33 cellular contexts compared by ENCODE assay signal in the genomic region with DNA sequence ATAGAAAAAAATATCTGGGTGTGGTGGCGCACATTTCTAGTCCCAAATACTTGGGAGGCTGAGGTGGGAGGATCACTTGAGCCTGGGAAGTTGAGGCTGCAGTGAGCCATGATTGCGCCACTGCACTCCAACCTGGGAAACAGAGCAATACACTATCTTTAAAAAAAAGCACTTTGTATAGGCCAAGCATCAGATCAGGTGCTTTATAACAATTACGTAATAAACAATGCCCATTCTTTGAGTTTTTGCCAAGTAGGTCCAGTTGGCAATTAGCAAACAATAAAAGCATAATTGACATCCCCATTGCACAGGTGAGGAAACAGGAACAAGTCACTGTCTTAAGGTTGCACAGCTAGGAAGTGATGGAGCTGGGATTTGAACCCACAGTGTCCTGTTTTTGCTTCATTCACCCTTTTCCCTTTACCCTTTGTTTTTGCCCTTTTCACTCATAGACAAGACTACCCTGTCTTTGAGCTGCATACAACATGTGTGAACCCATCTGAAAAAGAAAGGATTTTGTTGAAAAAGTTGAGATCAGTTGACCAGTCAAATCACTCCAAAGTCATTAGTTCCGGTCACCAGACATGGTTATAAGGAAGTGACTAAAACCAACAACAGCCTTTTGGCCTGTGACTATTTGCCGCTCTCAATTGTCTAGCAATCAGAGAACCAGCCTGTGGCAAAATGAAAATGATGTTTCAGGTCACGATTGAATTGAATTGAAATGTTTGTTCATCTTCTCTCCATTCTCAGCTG.
"Had no signal": no experiment of that assay in that cellular context is flagged by ENCODE, and none has a peak within 500 bp of the region (broad histone marks: within the 10 kb centered on the region; RNA-seq: fewer than 3 reads in every experiment).

No MANE protein-coding gene starts in this region.

- DNase-seq: activated CD4-positive, alpha-beta T cell treated with anti-CD3 and anti-CD28 coated beads, Interleukin-2, amount 10 ng/mL, durations not matched to agents 24 days and 14 days; activated CD4-positive, alpha-beta T cell treated with anti-CD3 and anti-CD28 coated beads, Interleukin-2, amount 50 U/mL, for 4 hours; activated CD8-positive, alpha-beta T cell treated with anti-CD3 and anti-CD28 coated beads for 36 hours; activated gamma-delta T cell; activated naive CD4-positive, alpha-beta T cell treated with anti-CD3 and anti-CD28 coated beads, Interleukin-2, amount 10 ng/mL, durations not matched to agents 7 days and 5 days; activated naive CD8-positive, alpha-beta T cell treated with anti-CD3 and anti-CD28 coated beads, Interleukin-2, amount 50 U/mL, for 24 hours; activated T-cell treated with anti-CD3 and anti-CD28 coated beads, Interleukin-2, amount 50 U/mL, for 1 hour; activated T-cell treated with anti-CD3 and anti-CD28 coated beads, Interleukin-2, amount 50 U/mL, for 72 hours; anterior cingulate cortex; caudate nucleus; cerebellar nuclear complex; NCI-H1048; NCI-H1105 treated with DMSO at 0.1 percent for 48 hours; NCI-H1436; NCI-H1694; NCI-H1930; NCI-H2081 treated with DMSO at 0.1 percent for 48 hours; NCI-H226; NCI-H446 treated with DMSO at 0.1 percent for 48 hours; NCI-H524; Peyer's patch; SJCRH30; SK-N-SH had no signal

- H3K9ac ChIP-seq: SK-N-SH had no signal

- FAIRE-seq: bronchial epithelial cell, K562, TTC549 had no signal

- H3K4me3 ChIP-seq: K562, Peyer's patch, SJCRH30 had no signal

- H3K9me3 ChIP-seq: Peyer's patch, SK-N-SH had no signal

- H3K27ac Mint-ChIP-seq: activated CD4-positive, alpha-beta T cell treated with anti-CD3 and anti-CD28 coated beads, Interleukin-2, amount 10 ng/mL, durations not matched to agents 24 days and 14 days; activated CD8-positive, alpha-beta T cell treated with anti-CD3 and anti-CD28 coated beads for 36 hours; activated naive CD4-positive, alpha-beta T cell treated with anti-CD3 and anti-CD28 coated beads, Interleukin-2, amount 10 ng/mL, durations not matched to agents 7 days and 5 days; activated naive CD8-positive, alpha-beta T cell; activated naive CD8-positive, alpha-beta T cell treated with anti-CD3 and anti-CD28 coated beads, Interleukin-2, amount 50 U/mL, for 24 hours; activated T-cell treated with anti-CD3 and anti-CD28 coated beads, Interleukin-2, amount 50 U/mL, for 72 hours; activated T-helper 17 cell treated with anti-CD3 and anti-CD28 coated beads, Interleukin-2, amount 50 U/mL, for 72 hours; T-helper 1 cell treated with Interleukin-12 subunit alpha and Interleukin-12 subunit beta and Interleukin-4 antibody, amounts not matched to agents 30 μg/mL and 1 μg/mL, for 36 hours; T-helper 2 cell treated with Interferon-gamma antibody and Interleukin-4, amounts not matched to agents 5 μg/mL and 100 μg/mL, for 36 hours had no signal

- H3K27ac ChIP-seq: Peyer's patch, RWPE1, SJCRH30 had no signal

- ATAC-seq: activated CD8-positive, alpha-beta T cell treated with anti-CD3 and anti-CD28 coated beads for 36 hours; activated naive CD8-positive, alpha-beta T cell treated with anti-CD3 and anti-CD28 coated beads, Interleukin-2, amount 50 U/mL, for 24 hours; activated T-cell treated with anti-CD3 and anti-CD28 coated beads, Interleukin-2, amount 50 U/mL, for 72 hours; activated T-helper 17 cell treated with anti-CD3 and anti-CD28 coated beads, Interleukin-2, amount 50 U/mL, for 72 hours; K562; Right ventricle myocardium inferior had no signal

- H3K9me3 Mint-ChIP-seq: activated CD4-positive, alpha-beta T cell treated with anti-CD3 and anti-CD28 coated beads, Interleukin-2, amount 10 ng/mL, durations not matched to agents 24 days and 14 days; activated CD8-positive, alpha-beta T cell treated with anti-CD3 and anti-CD28 coated beads for 36 hours; activated naive CD4-positive, alpha-beta T cell treated with anti-CD3 and anti-CD28 coated beads, Interleukin-2, amount 10 ng/mL, durations not matched to agents 7 days and 5 days; activated naive CD8-positive, alpha-beta T cell treated with anti-CD3 and anti-CD28 coated beads, Interleukin-2, amount 50 U/mL, for 24 hours; T-helper 1 cell treated with Interleukin-12 subunit alpha and Interleukin-12 subunit beta and Interleukin-4 antibody, amounts not matched to agents 30 μg/mL and 1 μg/mL, for 36 hours; T-helper 2 cell treated with Interferon-gamma antibody and Interleukin-4, amounts not matched to agents 5 μg/mL and 100 μg/mL, for 36 hours had no signal

- H3K4me1 ChIP-seq: Peyer's patch, SJCRH30 had no signal

- H3K27me3 ChIP-seq: Peyer's patch had no signal

- H3K4me2 ChIP-seq: SK-N-SH had no signal

- H3K36me3 Mint-ChIP-seq: activated naive CD4-positive, alpha-beta T cell treated with anti-CD3 and anti-CD28 coated beads, Interleukin-2, amount 10 ng/mL, durations not matched to agents 7 days and 5 days; activated naive CD8-positive, alpha-beta T cell; brain had no signal

- H3K4me1 Mint-ChIP-seq: activated CD4-positive, alpha-beta T cell treated with anti-CD3 and anti-CD28 coated beads, Interleukin-2, amount 10 ng/mL, durations not matched to agents 24 days and 14 days; activated naive CD4-positive, alpha-beta T cell treated with anti-CD3 and anti-CD28 coated beads, Interleukin-2, amount 10 ng/mL, durations not matched to agents 7 days and 5 days; activated naive CD8-positive, alpha-beta T cell treated with anti-CD3 and anti-CD28 coated beads, Interleukin-2, amount 50 U/mL, for 24 hours; activated T-helper 17 cell treated with anti-CD3 and anti-CD28 coated beads, Interleukin-2, amount 50 U/mL, for 72 hours had no signal

- H3K36me3 ChIP-seq: Peyer's patch, SJCRH30 had no signal

- H3K4me3 Mint-ChIP-seq: activated CD4-positive, alpha-beta T cell treated with anti-CD3 and anti-CD28 coated beads, Interleukin-2, amount 10 ng/mL, durations not matched to agents 24 days and 14 days; activated CD8-positive, alpha-beta T cell treated with anti-CD3 and anti-CD28 coated beads for 36 hours; activated naive CD4-positive, alpha-beta T cell treated with anti-CD3 and anti-CD28 coated beads, Interleukin-2, amount 10 ng/mL, durations not matched to agents 7 days and 5 days; activated naive CD8-positive, alpha-beta T cell; activated naive CD8-positive, alpha-beta T cell treated with anti-CD3 and anti-CD28 coated beads, Interleukin-2, amount 50 U/mL, for 24 hours; activated T-cell treated with anti-CD3 and anti-CD28 coated beads, Interleukin-2, amount 50 U/mL, for 72 hours; activated T-helper 17 cell treated with anti-CD3 and anti-CD28 coated beads, Interleukin-2, amount 50 U/mL, for 72 hours; brain; T-helper 1 cell treated with Interleukin-12 subunit alpha and Interleukin-12 subunit beta and Interleukin-4 antibody, amounts not matched to agents 30 μg/mL and 1 μg/mL, for 36 hours; T-helper 2 cell treated with Interferon-gamma antibody and Interleukin-4, amounts not matched to agents 5 μg/mL and 100 μg/mL, for 36 hours had no signal
